ENCODE assay signal across 8 cellular contexts in genomic region chr16:14486520-14487303, GRCh38.
DNase-seq lines count a peak whose midpoint lies in the region; ATAC-seq, FAIRE-seq and TF ChIP-seq lines count a peak whose summit lies in the region.

No MANE protein-coding gene starts in this region.

- 0 out of 2 replicates have a peak, but pooled peaks have one; percentile 4 for TF ChIP-seq RAD21 in Ishikawa (IDR thresholded peaks at IDR 0.05; ENCODE audit: low read depth)

- CTCF ChIA-PET in AG04450 (lab: Charles Lee) = no interaction called here
- CTCF ChIA-PET in activated CD4-positive, alpha-beta memory T cell treated with anti-CD3 and anti-CD28 coated beads for 36 hours (lab: Charles Lee) = interaction anchor here (0.6 kb wide), 1 partner anchor 567 kb away, joined by 3 read pairs; the partner anchor contains the start of gene ERCC4

- intact Hi-C loops in pancreas (cut with DNase I) = no loop called here
- intact Hi-C loops in activated CD4-positive, alpha-beta memory T cell treated with anti-CD3 and anti-CD28 coated beads for 36 hours (cut with micrococcal nuclease) = no loop called here

- H3K36me3 ChIP-seq in pancreas = no peaks in the 10 kb centered on the region

- WGBS in pancreas, 2 donors = 5% methylated on average over 20 of the region's 20 CpGs

- H3K27me3 ChIP-seq in AG04450 (ENCODE audit: control insufficient read depth, insufficient read depth, low read length) = no peaks in the 10 kb centered on the region
- H3K27me3 ChIP-seq in pancreas = no peaks in the 10 kb centered on the region

- no peak for TF ChIP-seq EP300 in Ishikawa (IDR thresholded peaks at IDR 0.05; ENCODE audit: borderline replicate concordance)

- H3K27ac ChIP-seq in AG04450 (ENCODE audit: low read depth, low read length) (peak overlapping the region; percentile 76), pancreas (peak overlapping the region; percentile 9 to 76 (median 56))

- H3K27ac Mint-ChIP-seq in activated CD4-positive, alpha-beta memory T cell treated with anti-CD3 and anti-CD28 coated beads for 36 hours = no peak overlapping the region

- H3K9me3 ChIP-seq in AG04450 (ENCODE audit: control insufficient read depth, insufficient read depth, low read length) = no peaks in the 10 kb centered on the region
- no peaks in the 10 kb centered on the region for H3K9me3 ChIP-seq in pancreas

- peak; percentile 93 for FAIRE-seq in pancreas (lab: Jason Lieb, UNC)

- ATAC-seq in pancreas (peak; percentile 93 to 96 (median 96)), GM21723 (IDR thresholded peaks at IDR 0.05; ENCODE audit: unreplicated experiment) (no peak), GM21447 (IDR thresholded peaks at IDR 0.05; ENCODE audit: unreplicated experiment) (no peak)

- peaks cover 19 to 42% (median 25%) of the 10 kb centered on the region in 3 donors for H3K4me1 ChIP-seq in pancreas

- peak; percentile 86 for DNase-seq in AG04450 (ENCODE audit: low read depth, low spot score)
- peak; percentile 88 for DNase-seq in globus pallidus (ENCODE audit: low spot score)
- peak; percentile 71 to 94 (median 86) for DNase-seq in pancreas
- DNase-seq in activated CD4-positive, alpha-beta memory T cell treated with anti-CD3 and anti-CD28 coated beads for 36 hours = no peak

- no peaks in the 10 kb centered on the region for H3K9me3 Mint-ChIP-seq in activated CD4-positive, alpha-beta memory T cell treated with anti-CD3 and anti-CD28 coated beads for 36 hours

- peaks cover 7% of the 10 kb centered on the region for H3K36me3 Mint-ChIP-seq in activated CD4-positive, alpha-beta memory T cell treated with anti-CD3 and anti-CD28 coated beads for 36 hours

- POLR2A ChIA-PET in AG04450 (lab: Yijun Ruan, JAX) = interaction anchor here (0.5 to 2.8 kb wide), 5 partner anchors 11 to 186 kb away, joined by 3 to 14 read pairs (median 5); no protein-coding TSS in a partner anchor
- POLR2A ChIA-PET in activated CD4-positive, alpha-beta memory T cell treated with anti-CD3 and anti-CD28 coated beads for 36 hours (lab: Charles Lee) = no interaction called here

- TF ChIP-seq CTCF in AG04450 (IDR thresholded peaks at IDR 0.05; ENCODE audit: low read depth, low read length) (no peak), WI38 (IDR thresholded peaks at IDR 0.05; ENCODE audit: low read depth, low read length) (no peak), pancreas (IDR thresholded peaks at IDR 0.05) (no peak)

- H3K4me1 Mint-ChIP-seq in activated CD4-positive, alpha-beta memory T cell treated with anti-CD3 and anti-CD28 coated beads for 36 hours (ENCODE audit: low read depth) = peaks cover 10% of the 10 kb centered on the region

- H3K27me3 Mint-ChIP-seq in activated CD4-positive, alpha-beta memory T cell treated with anti-CD3 and anti-CD28 coated beads for 36 hours = no peaks in the 10 kb centered on the region

- peak overlapping the region; percentile 57 for H3K4me3 ChIP-seq in AG04450 (ENCODE audit: low read depth, low read length)
- peak overlapping the region; percentile 53 for H3K4me3 ChIP-seq in WI38 (ENCODE audit: low read depth, low read length)
- H3K4me3 ChIP-seq in pancreas = peak overlapping the region in 3 of 4 donors; percentile 0 to 26 (median 10)

- H3K4me3 Mint-ChIP-seq in activated CD4-positive, alpha-beta memory T cell treated with anti-CD3 and anti-CD28 coated beads for 36 hours = no peak overlapping the region

TF ChIP-seq in Ishikawa, 13 proteins besides CTCF, POLR2A, EP300 and RAD21:
- TF ChIP-seq CEBPB (IDR thresholded peaks at IDR 0.05) (no peak), TCF12 (IDR thresholded peaks at IDR 0.05; ENCODE audit: low read depth) (peak; percentile 51), REST (IDR thresholded peaks at IDR 0.05; ENCODE audit: low read depth) (no peak), TEAD4 (IDR thresholded peaks at IDR 0.05) (peak; percentile 53; the same call in 1 of the 2 replicates), ZBTB7A (IDR thresholded peaks at IDR 0.05; ENCODE audit: low read depth) (no peak), EGR1 (IDR thresholded peaks at IDR 0.05) (no peak), YY1 (IDR thresholded peaks at IDR 0.05; ENCODE audit: low read depth) (no peak), NFIC (IDR thresholded peaks at IDR 0.05) (peak; percentile 70), TAF1 (IDR thresholded peaks at IDR 0.05; ENCODE audit: low read depth) (no peak), MAX (IDR thresholded peaks at IDR 0.05) (peak; percentile 93), CREB1 (IDR thresholded peaks at IDR 0.05; ENCODE audit: low read depth) (no peak), FOXM1 (IDR thresholded peaks at IDR 0.05; ENCODE audit: borderline replicate concordance, low read depth) (no peak), USF1 (IDR thresholded peaks at IDR 0.05) (peak; percentile 57)

Comparison
In these comparisons a context has a peak if more than half of its experiments do, and no peak if none do; other contexts are left out.
1. ATAC-seq: peak in pancreas (4 of 4); none in GM21723 (single experiment) and GM21447 (single experiment).
2. Peak in every context shown above with its lines, with median percentiles within 50 percentile points of each other: H3K4me3 ChIP-seq.